Comparison of ENCODE assay signal across 8 cellular contexts in the genomic region with DNA sequence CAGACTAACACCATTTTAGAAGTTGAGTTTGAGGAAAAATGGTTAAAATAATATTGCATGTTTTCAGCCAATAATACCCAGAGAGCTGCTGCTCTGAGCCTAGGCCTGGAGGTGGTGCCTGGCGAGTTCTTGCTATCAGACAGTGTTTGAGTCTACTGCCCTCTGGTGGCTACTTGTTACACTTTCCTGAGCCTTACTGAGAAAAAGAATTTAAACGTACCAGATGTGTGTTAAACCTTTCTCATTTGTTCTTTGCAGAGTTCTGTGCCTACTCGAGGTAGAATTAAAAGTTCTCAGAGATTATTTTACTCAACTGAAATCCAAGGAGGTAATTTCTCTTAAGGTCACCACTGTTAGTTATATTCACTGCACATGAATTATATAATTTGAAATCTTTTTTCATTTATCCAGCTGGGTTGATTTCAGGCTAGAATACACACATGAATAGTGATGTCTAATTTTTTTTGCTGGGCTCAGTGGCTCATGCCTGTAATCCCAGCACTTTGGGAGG. TPM values are rescaled to one million over a fixed set of nuclear protein-coding genes. Genes with fewer than 3 reads are reported as not detected.
DNase-seq lines count a peak whose midpoint lies in the region; ATAC-seq and TF ChIP-seq lines count a peak whose summit lies in the region.

No MANE protein-coding gene starts in this region.

- H3K4me1 ChIP-seq in parathyroid adenoma: peaks cover 2% of the 10 kb centered on the region
- peaks cover 9 to 18% (median 16%) of the 10 kb centered on the region in 4 donors for H3K4me1 ChIP-seq in upper lobe of left lung

- TF ChIP-seq EP300 in upper lobe of left lung (IDR thresholded peaks at IDR 0.05): no peak

- H3K4me3 ChIP-seq in parathyroid adenoma (ENCODE audit: low read depth, low read length) (no peak overlapping the region), upper lobe of left lung (no peak overlapping the region)

- in situ Hi-C loops in G401 (cut with HindIII; ENCODE audit: low sequenced_read_pairs) (no loop called here), SK-MEL-5 (cut with HindIII; ENCODE audit: low pct_unique_long_range_greater_than_20kb, low sequenced_read_pairs) (loop anchor here (25.0 kb wide), 1 partner anchor 226 kb away; no protein-coding TSS in a partner anchor)

- H3K4me2 ChIP-seq in parathyroid adenoma (ENCODE audit: low read length): no peak overlapping the region

- DNase-seq in G401 (ENCODE audit: low spot score) (peak; percentile 93), NCI-H1092 treated with DMSO at 0.1 percent for 48 hours (lab: John Stamatoyannopoulos, UW) (peak; percentile 89), SK-MEL-5 (ENCODE audit: low read depth, low spot score) (peak; percentile 93), glomerular endothelial cell (ENCODE audit: extremely low read depth, low read depth, low spot score) (peak; percentile 82), upper lobe of left lung (peak in 1 of 2 donors; percentile 87)
- DNase-seq in activated naive CD4-positive, alpha-beta T cell (lab: John Stamatoyannopoulos, UW): peak; percentile 1 to 48 (median 19)

- peak; percentile 76 for ATAC-seq in HG02571 (IDR thresholded peaks at IDR 0.05; ENCODE audit: unreplicated experiment)
- ATAC-seq in upper lobe of left lung (ENCODE audit: low FRiP score in 2 of 2): peak; percentile 91 to 96

- TF ChIP-seq CTCF in parathyroid adenoma (IDR thresholded peaks at IDR 0.05) (peak; percentile 92), upper lobe of left lung (IDR thresholded peaks at IDR 0.05) (peak; percentile 78 to 87 (median 84))

- 0% methylated on average over 3 of the region's 3 CpGs for WGBS in upper lobe of left lung, 2 donors

- H3K27ac ChIP-seq in parathyroid adenoma: no peak overlapping the region
- no peak overlapping the region for H3K27ac ChIP-seq in upper lobe of left lung

- TF ChIP-seq POLR2A in upper lobe of left lung (IDR thresholded peaks at IDR 0.05): no peak

- H3K79me2 ChIP-seq in parathyroid adenoma: no peaks in the 10 kb centered on the region

- H3K36me3 ChIP-seq in parathyroid adenoma (ENCODE audit: control insufficient read depth, insufficient read depth, low read length) (no peaks in the 10 kb centered on the region), upper lobe of left lung (peaks cover 0 to 5% (median 0%) of the 10 kb centered on the region in 4 donors)

- H3K9ac ChIP-seq in parathyroid adenoma: no peak overlapping the region

- H2AFZ ChIP-seq in parathyroid adenoma: peak overlapping the region; percentile 43

- H3K27me3 ChIP-seq in parathyroid adenoma (ENCODE audit: control insufficient read depth, insufficient read depth, low read length) (no peaks in the 10 kb centered on the region), upper lobe of left lung (no peaks in the 10 kb centered on the region)

- H3K9me3 ChIP-seq in parathyroid adenoma (ENCODE audit: control insufficient read depth, low read length) (no peaks in the 10 kb centered on the region), upper lobe of left lung (no peaks in the 10 kb centered on the region)

RNA-seq across cellular contexts. Expression of a gene that starts 38.2 kb away (rescaled TPM):
- 1.4 and 3.2 TPM in 2 replicates for total RNA-seq in G401 (2014; rRNA removed; shearing (Covaris generic))
- 1.5 and 4.0 TPM in 2 replicates for total RNA-seq in SK-MEL-5 (2014; rRNA removed; shearing (Covaris generic))
- 4.0 and 4.9 TPM in 2 replicates for polyA plus RNA-seq in SK-MEL-5 (2015; cell fraction: cytosol; rRNA removed)
- polyA plus RNA-seq in SK-MEL-5 (2015; cell fraction: nucleus; rRNA removed): not detected in 2 replicates
- 2.7 and 4.4 TPM in 2 replicates for total RNA-seq in glomerular endothelial cell
- total RNA-seq in upper lobe of left lung: 1 to 10 TPM; 3.1 to 5.6 (median 4.5) TPM
